ENCODE assay signal across 9 cellular contexts in the genomic region with DNA sequence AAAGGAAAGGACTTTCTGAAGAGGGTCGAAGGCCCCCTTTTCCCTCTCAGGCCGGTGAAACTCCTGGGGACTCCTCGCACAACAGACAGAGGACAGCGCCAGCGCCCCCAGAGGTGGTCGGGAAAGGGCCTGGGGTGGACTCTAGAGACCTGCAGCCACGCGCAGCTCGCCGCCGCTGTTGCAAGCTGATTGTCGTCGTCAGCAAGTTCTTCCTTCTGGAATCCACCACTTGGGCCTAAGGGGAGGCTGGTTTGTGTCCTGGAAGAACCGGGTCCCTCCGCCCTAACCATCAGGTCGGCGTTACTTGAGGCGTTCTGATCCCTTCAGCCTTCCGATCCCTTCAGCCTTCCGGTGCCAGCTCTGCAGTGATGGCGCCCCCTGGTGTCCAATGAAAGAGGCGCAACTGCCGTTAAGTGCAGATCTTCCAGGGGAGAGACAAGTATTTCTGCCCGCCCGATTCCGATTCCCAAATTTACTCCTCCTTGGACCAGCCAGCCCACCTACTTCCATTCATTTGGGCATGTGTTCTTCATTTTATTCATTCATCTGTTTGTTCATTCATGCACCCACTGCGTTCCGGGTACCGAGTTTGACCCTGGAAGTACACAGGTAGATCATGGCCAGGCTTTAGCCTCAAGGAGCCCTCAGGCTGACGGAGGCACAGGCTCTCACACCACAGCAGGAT.
DNase-seq lines count a peak whose midpoint lies in the region; TF ChIP-seq lines count a peak whose summit lies in the region.
"Had no signal": no experiment of that assay in that cellular context is flagged by ENCODE, and none has a peak within 500 bp of the region (broad histone marks: within the 10 kb centered on the region; RNA-seq: fewer than 3 reads in every experiment).

No MANE protein-coding gene starts in this region.

- H3K36me3 Mint-ChIP-seq in endothelial cell (ENCODE audit: low read depth, unreplicated experiment) (no peaks in the 10 kb centered on the region), mesothelial cell of epicardium (no peaks in the 10 kb centered on the region)

- TF ChIP-seq CTCF in endothelial cell (IDR thresholded peaks at IDR 0.05; ENCODE audit: unreplicated experiment) (peak; percentile 81), mesothelial cell of epicardium (IDR thresholded peaks at IDR 0.05; ENCODE audit: unreplicated experiment) (peak; percentile 95)

- H3K4me3 Mint-ChIP-seq in endothelial cell (ENCODE audit: unreplicated experiment) (no peak overlapping the region), mesothelial cell of epicardium (peak overlapping the region; percentile 46)

- DNase-seq in CD1c-positive myeloid dendritic cell (ENCODE audit: extremely low spot score) (peak; percentile 74), HEK293T (ENCODE audit: extremely low spot score) (peak; percentile 75), NCI-H82 (lab: John Stamatoyannopoulos, UW) (peak; percentile 88), endothelial cell (ENCODE audit: low spot score) (peak; percentile 85), mesothelial cell of epicardium (ENCODE audit: low spot score in 2 of 2, unreplicated experiment in 2 of 2) (peak; percentile 46 to 84), NCI-H1048 (lab: John Stamatoyannopoulos, UW) (no peak)
- DNase-seq in activated CD8-positive, alpha-beta memory T cell treated with anti-CD3 and anti-CD28 coated beads, Interleukin-2, amount 50 U/mL, for 24 hours (ENCODE audit: extremely low read depth): peak; percentile 42
- peak; percentile 34 to 45 for DNase-seq in stimulated activated CD8-positive, alpha-beta memory T cell treated with anti-CD3 and anti-CD28 coated beads, Interleukin-15, amount 100 ng/mL, for 48 hours (ENCODE audit: low read depth in 2 of 2)

- peaks cover 6% of the 10 kb centered on the region for H3K4me1 Mint-ChIP-seq in endothelial cell (ENCODE audit: unreplicated experiment)
- H3K4me1 Mint-ChIP-seq in mesothelial cell of epicardium: no peaks in the 10 kb centered on the region

- no peaks in the 10 kb centered on the region for H3K9me3 Mint-ChIP-seq in endothelial cell (ENCODE audit: unreplicated experiment)
- H3K9me3 Mint-ChIP-seq in mesothelial cell of epicardium: peaks cover 14% of the 10 kb centered on the region

- H3K27ac Mint-ChIP-seq in endothelial cell (ENCODE audit: unreplicated experiment): no peak overlapping the region
- H3K27ac Mint-ChIP-seq in mesothelial cell of epicardium: no peak overlapping the region
- H3K27ac Mint-ChIP-seq: T-helper 1 cell treated with Interleukin-12 subunit alpha and Interleukin-12 subunit beta and Interleukin-4 antibody, amounts not matched to agents 30 μg/mL and 1 μg/mL, for 36 hours had no signal

- CTCF ChIA-PET in HEK293T (lab: Yijun Ruan, JAX): interaction anchor here (0.7 to 2.1 kb wide), 17 partner anchors 9 to 544 kb away, joined by 3 to 19 read pairs (median 4); no protein-coding TSS in a partner anchor

- POLR2A ChIA-PET in HEK293T (lab: Yijun Ruan, JAX): no interaction called here

- H3K27me3 Mint-ChIP-seq in endothelial cell (ENCODE audit: unreplicated experiment) (peaks cover 2% of the 10 kb centered on the region), mesothelial cell of epicardium (ENCODE audit: low read depth) (peaks cover 68% of the 10 kb centered on the region)

TF ChIP-seq in HEK293T, 16 proteins besides CTCF, POLR2A, EP300 and RAD21:
- TF ChIP-seq HDGF (IDR thresholded peaks at IDR 0.05; ENCODE audit: borderline replicate concordance) (no peak), TARDBP (IDR thresholded peaks at IDR 0.05) (no peak), ZNF384 (IDR thresholded peaks at IDR 0.05) (no peak), ELF4 (IDR thresholded peaks at IDR 0.05) (no peak), NFRKB (IDR thresholded peaks at IDR 0.05) (no peak), FOXM1 (IDR thresholded peaks at IDR 0.05; ENCODE audit: borderline replicate concordance) (no peak), L3MBTL2 (conservative IDR thresholded peaks at IDR 0.05) (no peak; the same call in 1 of the 2 replicates), BHLHE40 (IDR thresholded peaks at IDR 0.05; ENCODE audit: borderline replicate concordance) (no peak), FOXA1 (IDR thresholded peaks at IDR 0.05) (no peak), CTBP1 (IDR thresholded peaks at IDR 0.05; ENCODE audit: borderline replicate concordance) (no peak), SUZ12 (IDR thresholded peaks at IDR 0.05) (no peak), ARNT (IDR thresholded peaks at IDR 0.05) (no peak), FOXK2 (IDR thresholded peaks at IDR 0.05) (no peak), LEF1 (IDR thresholded peaks at IDR 0.05; ENCODE audit: borderline replicate concordance) (no peak), SP1 (IDR thresholded peaks at IDR 0.05) (no peak)
- TF ChIP-seq, protein P1, sequence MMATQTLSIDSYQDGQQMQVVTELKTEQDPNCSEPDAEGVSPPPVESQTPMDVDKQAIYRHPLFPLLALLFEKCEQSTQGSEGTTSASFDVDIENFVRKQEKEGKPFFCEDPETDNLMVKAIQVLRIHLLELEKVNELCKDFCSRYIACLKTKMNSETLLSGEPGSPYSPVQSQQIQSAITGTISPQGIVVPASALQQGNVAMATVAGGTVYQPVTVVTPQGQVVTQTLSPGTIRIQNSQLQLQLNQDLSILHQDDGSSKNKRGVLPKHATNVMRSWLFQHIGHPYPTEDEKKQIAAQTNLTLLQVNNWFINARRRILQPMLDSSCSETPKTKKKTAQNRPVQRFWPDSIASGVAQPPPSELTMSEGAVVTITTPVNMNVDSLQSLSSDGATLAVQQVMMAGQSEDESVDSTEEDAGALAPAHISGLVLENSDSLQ (IDR thresholded peaks at IDR 0.05): no peak
